Comparison of ENCODE assay signal across 1 cellular context in genomic region chr1:169507413-169507812, GRCh38.
TF ChIP-seq lines count a peak whose summit lies in the region.

No MANE protein-coding gene starts in this region.

TF ChIP-seq in HepG2, 621 proteins besides CTCF, POLR2A, EP300 and RAD21 (continued from another document):
- TF ChIP-seq ZNF18 (CRISPR knock-in tag; IDR thresholded peaks at IDR 0.05; ENCODE audit: insufficient replicate concordance) (no peak), PLSCR1 (CRISPR knock-in tag; IDR thresholded peaks at IDR 0.05; ENCODE audit: borderline replicate concordance) (no peak), ZNF614 (CRISPR knock-in tag; IDR thresholded peaks at IDR 0.05; ENCODE audit: borderline replicate concordance) (no peak), ZNF543 (CRISPR knock-in tag; IDR thresholded peaks at IDR 0.05) (no peak), RBM39 (IDR thresholded peaks at IDR 0.05; ENCODE audit: low read depth, low read length, poor library complexity, severe bottlenecking) (no peak), GTF3A (CRISPR knock-in tag; conservative IDR thresholded peaks at IDR 0.05) (no peak), ZFP36 (IDR thresholded peaks at IDR 0.05; ENCODE audit: borderline replicate concordance, low read depth, low read length, partially characterized antibody) (no peak), ZNF513 (CRISPR knock-in tag; conservative IDR thresholded peaks at IDR 0.05) (no peak), ZNF44 (CRISPR knock-in tag; IDR thresholded peaks at IDR 0.05) (no peak), CEBPG (CRISPR knock-in tag; IDR thresholded peaks at IDR 0.05) (0 out of 2 replicates have a peak, but pooled peaks have one; percentile 3), MIXL1 (CRISPR knock-in tag; IDR thresholded peaks at IDR 0.05) (0 out of 2 replicates have a peak, but pooled peaks have one; percentile 9), ZNF770 (CRISPR knock-in tag; IDR thresholded peaks at IDR 0.05) (no peak), SRF (IDR thresholded peaks at IDR 0.05; ENCODE audit: low read depth, low read length) (no peak), PAWR (CRISPR knock-in tag; IDR thresholded peaks at IDR 0.05; ENCODE audit: borderline replicate concordance) (no peak), WIZ (CRISPR knock-in tag; IDR thresholded peaks at IDR 0.05) (no peak), SRSF4 (IDR thresholded peaks at IDR 0.05; ENCODE audit: low read depth, low read length, poor library complexity, severe bottlenecking) (no peak), SOX6 (IDR thresholded peaks at IDR 0.05) (no peak), SOX6 (CRISPR knock-in tag; IDR thresholded peaks at IDR 0.05) (no peak), ARID5B (CRISPR knock-in tag; IDR thresholded peaks at IDR 0.05) (peak; percentile 25; the same call in 1 of the 2 replicates), MTA3 (CRISPR knock-in tag; IDR thresholded peaks at IDR 0.05) (no peak), ZNF816 (CRISPR knock-in tag; IDR thresholded peaks at IDR 0.05; ENCODE audit: borderline replicate concordance) (no peak), ZNF20 (CRISPR knock-in tag; IDR thresholded peaks at IDR 0.05) (no peak), ZNF703 (CRISPR knock-in tag; IDR thresholded peaks at IDR 0.05; ENCODE audit: borderline replicate concordance) (no peak), TFAP4 (IDR thresholded peaks at IDR 0.05; ENCODE audit: borderline replicate concordance, low read depth) (no peak)
